ENCODE assay signal across 23 cellular contexts in genomic region chr5:126480824-126481223, GRCh38. TPM values are rescaled to one million over a fixed set of nuclear protein-coding genes. Genes with fewer than 3 reads are reported as not detected.
A peak's percentile ranks its signal among the peaks of the same experiment; 100 is the strongest.
DNase-seq lines count a peak whose midpoint lies in the region; ATAC-seq, FAIRE-seq and TF ChIP-seq lines count a peak whose summit lies in the region.
"Had no signal": no experiment of that assay in that cellular context is flagged by ENCODE, and none has a peak within 500 bp of the region (broad histone marks: within the 10 kb centered on the region; RNA-seq: fewer than 3 reads in every experiment).

No MANE protein-coding gene starts in this region.

- intact Hi-C loops in right cardiac atrium (cut with DNase I): no loop called here
- intact Hi-C loops in dorsolateral prefrontal cortex (cut with DNase I): no loop called here

- DNase-seq in right atrium auricular region (ENCODE audit: low spot score): no peak
- no peak for DNase-seq in right cardiac atrium
- no peak for DNase-seq in dorsolateral prefrontal cortex
- no peak for DNase-seq in SIG-M5 treated with dmso at 0.1 percent for 504 hours (lab: John Stamatoyannopoulos, UW; ENCODE audit: unreplicated experiment)
- DNase-seq in SK-N-DZ (ENCODE audit: low spot score): no peak
- no peak for DNase-seq in frontal cortex (ENCODE audit: low spot score in 2 of 2)
- DNase-seq in HAP-1 (ENCODE audit: low spot score in 2 of 2): no peak
- DNase-seq: CD4-positive, alpha-beta memory T cell; GOT3; Karpas-422; MG63; NCI-H1048; NCI-H1436; NCI-H2029; NCI-H345; NCI-H526; PC-9; SIG-M5 had no signal

- no peak for ATAC-seq in right cardiac atrium
- ATAC-seq: GM12878 had no signal

- in situ Hi-C loops in HAP-1 (cut with MboI; ENCODE audit: low sequenced_read_pairs): no loop called here

- H3K9me3 ChIP-seq in right atrium auricular region: no peaks in the 10 kb centered on the region
- H3K9me3 ChIP-seq in right cardiac atrium (ENCODE audit: control insufficient read depth, low read length): no peaks in the 10 kb centered on the region
- no peaks in the 10 kb centered on the region for H3K9me3 ChIP-seq in skeletal muscle tissue (ENCODE audit: control insufficient read depth in 3 of 3, low read length in 3 of 3)
- no peaks in the 10 kb centered on the region for H3K9me3 ChIP-seq in HAP-1
- H3K9me3 ChIP-seq: MG63 had no signal

- no peak for FAIRE-seq in frontal cortex (lab: Jason Lieb, UNC)
- FAIRE-seq: A204.1, GM12878 had no signal

- TF ChIP-seq CTCF in right atrium auricular region (IDR thresholded peaks at IDR 0.05): no peak
- no peak for TF ChIP-seq CTCF in dorsolateral prefrontal cortex (IDR thresholded peaks at IDR 0.05 in 54 of 56, conservative IDR thresholded peaks at IDR 0.05 in 2 of 56; ENCODE audit: low read depth in 1 of 56, partially characterized antibody in 56 of 56)

- H3K36me3 ChIP-seq in right atrium auricular region (peaks cover 61% of the 10 kb centered on the region), skeletal muscle tissue (ENCODE audit: control insufficient read depth in 3 of 3, insufficient read depth in 3 of 3, low read length in 3 of 3) (peaks cover 8 to 23% (median 21%) of the 10 kb centered on the region in 3 donors), HAP-1 (replicated peaks) (no peaks in the 10 kb centered on the region)

- H3K9ac ChIP-seq in skeletal muscle tissue (ENCODE audit: low read depth in 1 of 3, low read length in 3 of 3): no peak overlapping the region

- H3K4me3 ChIP-seq in right atrium auricular region (no peak overlapping the region), right cardiac atrium (ENCODE audit: low read length) (no peak overlapping the region), dorsolateral prefrontal cortex (no peak overlapping the region), skeletal muscle tissue (ENCODE audit: low read length in 3 of 3) (no peak overlapping the region), HAP-1 (no peak overlapping the region)
- H3K4me3 ChIP-seq: GM12878, MG63, PC-9 had no signal

- H3K27me3 ChIP-seq in right atrium auricular region: no peaks in the 10 kb centered on the region
- no peaks in the 10 kb centered on the region for H3K27me3 ChIP-seq in right cardiac atrium (ENCODE audit: control insufficient read depth, insufficient read depth)
- H3K27me3 ChIP-seq in dorsolateral prefrontal cortex: no peaks in the 10 kb centered on the region
- no peaks in the 10 kb centered on the region for H3K27me3 ChIP-seq in skeletal muscle tissue (ENCODE audit: control insufficient read depth in 3 of 3, insufficient read depth in 3 of 3, low read length in 3 of 3)
- H3K27me3 ChIP-seq in HAP-1 (ENCODE audit: low read depth): no peaks in the 10 kb centered on the region
- H3K27me3 ChIP-seq: MG63 had no signal

- peak overlapping the region; percentile 41 to 61 for H3K27ac ChIP-seq in right atrium auricular region
- H3K27ac ChIP-seq in right cardiac atrium (ENCODE audit: low read length): no peak overlapping the region
- H3K27ac ChIP-seq in dorsolateral prefrontal cortex: peak overlapping the region in 54 of 59 donors; percentile 7 to 91 (median 77)
- peak overlapping the region; percentile 46 for H3K27ac ChIP-seq in skeletal muscle tissue (ENCODE audit: low read depth, low read length)
- H3K27ac ChIP-seq: HL-60, PC-9, RWPE1 had no signal

- H3K4me1 ChIP-seq in right atrium auricular region: peaks cover 0 to 5% of the 10 kb centered on the region in 2 donors
- no peaks in the 10 kb centered on the region for H3K4me1 ChIP-seq in right cardiac atrium (ENCODE audit: control insufficient read depth, insufficient read depth, low read length)
- H3K4me1 ChIP-seq in skeletal muscle tissue (ENCODE audit: control insufficient read depth in 3 of 3, insufficient read depth in 3 of 3, low read length in 3 of 3): peaks cover 0 to 4% (median 0%) of the 10 kb centered on the region in 3 donors
- peaks cover 15% of the 10 kb centered on the region for H3K4me1 ChIP-seq in HAP-1

RNA-seq across cellular contexts. Expression of gene GRAMD2B, which starts 57.6 kb away (rescaled TPM):
- total RNA-seq in right atrium auricular region: 10 to 100 TPM; 41.1 to 45.0 TPM
- 10 to 100 TPM; 31.6 to 45.4 (median 35.2) TPM for total RNA-seq in right cardiac atrium
- 13.0 TPM for polyA plus RNA-seq in right cardiac atrium
- total RNA-seq in dorsolateral prefrontal cortex: 100 to 1,000 TPM in 33 of 120 experiments, 10 to 100 TPM in 87; 39.5 to 205 (median 86.4) TPM
- 8.9 TPM for total RNA-seq in skeletal muscle tissue
- not detected in 2 replicates for polyA plus RNA-seq in SK-N-DZ (2014; cell fraction: cytosol; rRNA removed)
- polyA plus RNA-seq in SK-N-DZ (2014; cell fraction: nucleus; rRNA removed): not detected in 2 replicates
- total RNA-seq in frontal cortex: 6.5 TPM
